In genomic region chr7:89757910-89758309, GRCh38 we compare ENCODE assay signal across 20 cellular contexts.
DNase-seq lines count a peak whose midpoint lies in the region; ATAC-seq and TF ChIP-seq lines count a peak whose summit lies in the region.
"Had no signal": no experiment of that assay in that cellular context is flagged by ENCODE, and none has a peak within 500 bp of the region (broad histone marks: within the 10 kb centered on the region; RNA-seq: fewer than 3 reads in every experiment).

No MANE protein-coding gene starts in this region.

- peak; percentile 28 for DNase-seq in HS-5 (ENCODE audit: low read depth)
- DNase-seq in epidermal melanocyte (ENCODE audit: insufficient read length, low spot score): peak; percentile 32
- DNase-seq in left colon: no peak
- DNase-seq in activated CD4-positive, alpha-beta T cell treated with anti-CD3 and anti-CD28 coated beads, Interleukin-2, amount 10 ng/mL, durations not matched to agents 7 days and 5 days: no peak
- DNase-seq in A673 (ENCODE audit: low spot score): no peak
- no peak for DNase-seq in SHP77 (lab: John Stamatoyannopoulos, UW)
- DNase-seq: Calu3; CD8-positive, alpha-beta T cell; Karpas-422; NCI-H1694; NCI-H2081; NCI-H2171; NCI-H345; NCI-H524; NCI-H774 had no signal

- no peaks in the 10 kb centered on the region for H3K27me3 Mint-ChIP-seq in activated CD4-positive, alpha-beta T cell treated with anti-CD3 and anti-CD28 coated beads, Interleukin-2, amount 10 ng/mL, durations not matched to agents 7 days and 5 days

- H3K4me1 Mint-ChIP-seq in activated CD4-positive, alpha-beta T cell treated with anti-CD3 and anti-CD28 coated beads, Interleukin-2, amount 10 ng/mL, durations not matched to agents 7 days and 5 days: no peaks in the 10 kb centered on the region

- H3K9me3 ChIP-seq in A673 (ENCODE audit: low read depth, low read length, poor library complexity, severe bottlenecking): no peaks in the 10 kb centered on the region
- H3K9me3 ChIP-seq: A549; BLaER1 treated with 17β-estradiol and CSF1 and Interleukin-3, amounts not matched to agents 10 nM and 100 nM had no signal

- intact Hi-C loops in left colon (cut with DNase I, micrococcal nuclease) (no loop called here), A673 (cut with micrococcal nuclease; ENCODE audit: unreplicated experiment) (no loop called here)

- ATAC-seq in left colon (peak; percentile 17), HG03097 (IDR thresholded peaks at IDR 0.05; ENCODE audit: low FRiP score, unreplicated experiment) (no peak)
- ATAC-seq: A549; CD8-positive, alpha-beta T cell; HCT116; Right ventricle myocardium inferior had no signal

- POLR2A ChIA-PET in activated CD4-positive, alpha-beta T cell treated with anti-CD3 and anti-CD28 coated beads, Interleukin-2, amount 10 ng/mL, durations not matched to agents 7 days and 5 days (lab: Charles Lee): no interaction called here
- POLR2A ChIA-PET in A673 (lab: Charles Lee; ENCODE audit: low non-redundant PET): no interaction called here

- no peak for TF ChIP-seq CTCF in A673 (conservative IDR thresholded peaks at IDR 0.05; ENCODE audit: low read depth, low read length)

- no peaks in the 10 kb centered on the region for H3K36me3 Mint-ChIP-seq in activated CD4-positive, alpha-beta T cell treated with anti-CD3 and anti-CD28 coated beads, Interleukin-2, amount 10 ng/mL, durations not matched to agents 7 days and 5 days (ENCODE audit: low read depth)
- H3K36me3 Mint-ChIP-seq: CD8-positive, alpha-beta T cell had no signal

- H3K36me3 ChIP-seq in A673 (ENCODE audit: insufficient read depth, low read length, poor library complexity, severe bottlenecking): no peaks in the 10 kb centered on the region
- H3K36me3 ChIP-seq: BLaER1 treated with 17β-estradiol and CSF1 and Interleukin-3, amounts not matched to agents 10 nM and 100 nM had no signal

- H3K4me3 Mint-ChIP-seq in activated CD4-positive, alpha-beta T cell treated with anti-CD3 and anti-CD28 coated beads, Interleukin-2, amount 10 ng/mL, durations not matched to agents 7 days and 5 days: no peak overlapping the region
- H3K4me3 Mint-ChIP-seq: CD8-positive, alpha-beta T cell had no signal

- H3K9me3 Mint-ChIP-seq in activated CD4-positive, alpha-beta T cell treated with anti-CD3 and anti-CD28 coated beads, Interleukin-2, amount 10 ng/mL, durations not matched to agents 7 days and 5 days: no peaks in the 10 kb centered on the region
- H3K9me3 Mint-ChIP-seq: CD8-positive, alpha-beta T cell had no signal

- H3K27me3 ChIP-seq in A673 (replicated peaks; ENCODE audit: insufficient read depth, low read depth, low read length, poor library complexity): no peaks in the 10 kb centered on the region
- H3K27me3 ChIP-seq: BLaER1 treated with 17β-estradiol and CSF1 and Interleukin-3, amounts not matched to agents 10 nM and 100 nM had no signal

- no TSS peak for BruUV-seq in A673 (replicated peaks; lab: Mats Ljungman, UMichigan)

- H3K27ac ChIP-seq in A673 (ENCODE audit: low read depth, low read length, poor library complexity, severe bottlenecking): no peak overlapping the region
- H3K27ac ChIP-seq: A549; BLaER1 treated with 17β-estradiol and CSF1 and Interleukin-3, amounts not matched to agents 10 nM and 100 nM had no signal

- H3K4me3 ChIP-seq in A673 (ENCODE audit: low read depth, low read length, poor library complexity, severe bottlenecking): no peak overlapping the region
- H3K4me3 ChIP-seq: A549; BLaER1 treated with 17β-estradiol and CSF1 and Interleukin-3, amounts not matched to agents 10 nM and 100 nM had no signal

- CTCF ChIA-PET in activated CD4-positive, alpha-beta T cell treated with anti-CD3 and anti-CD28 coated beads, Interleukin-2, amount 10 ng/mL, durations not matched to agents 7 days and 5 days (lab: Charles Lee): no interaction called here
- CTCF ChIA-PET in A673 (lab: Charles Lee): no interaction called here

- H3K27ac Mint-ChIP-seq in activated CD4-positive, alpha-beta T cell treated with anti-CD3 and anti-CD28 coated beads, Interleukin-2, amount 10 ng/mL, durations not matched to agents 7 days and 5 days: no peak overlapping the region
- H3K27ac Mint-ChIP-seq: CD8-positive, alpha-beta T cell had no signal

- no peaks in the 10 kb centered on the region for H3K4me1 ChIP-seq in A673 (ENCODE audit: insufficient read depth, low read length, poor library complexity, severe bottlenecking)
- H3K4me1 ChIP-seq: A549; BLaER1 treated with 17β-estradiol and CSF1 and Interleukin-3, amounts not matched to agents 10 nM and 100 nM had no signal

Comparison
In these comparisons a context has a peak if more than half of its experiments do, and no peak if none do; other contexts are left out.
1. DNase-seq: peak in HS-5 (single experiment) and epidermal melanocyte (single experiment); none in left colon (0 of 2), activated CD4-positive, alpha-beta T cell treated with anti-CD3 and anti-CD28 coated beads, Interleukin-2, amount 10 ng/mL, durations not matched to agents 7 days and 5 days (single experiment), A673 (single experiment) and SHP77 (0 of 2).